In genomic region chr2:175621847-175622246, GRCh38 we compare ENCODE assay signal across 1 cellular context.
TF ChIP-seq lines count a peak whose summit lies in the region.

No MANE protein-coding gene starts in this region.

TF ChIP-seq in HCT116, 20 proteins besides CTCF, POLR2A, EP300 and RAD21 (continued from another document):
- TF ChIP-seq EGR1 (IDR thresholded peaks at IDR 0.05; ENCODE audit: low read depth) (no peak), POLR2AphosphoS5 (IDR thresholded peaks at IDR 0.05; ENCODE audit: low read depth, low read length) (no peak), SP1 (IDR thresholded peaks at IDR 0.05; ENCODE audit: low read depth) (no peak), ZFX (IDR thresholded peaks at IDR 0.05) (no peak), FOSL1 (IDR thresholded peaks at IDR 0.05; ENCODE audit: low read depth) (no peak), YY1 (IDR thresholded peaks at IDR 0.05; ENCODE audit: extremely low read depth, insufficient replicate concordance, low read depth, low read length) (no peak), CBX3 (IDR thresholded peaks at IDR 0.05; ENCODE audit: low read depth) (no peak), CEBPB (IDR thresholded peaks at IDR 0.05; ENCODE audit: low read depth) (no peak), REST (IDR thresholded peaks at IDR 0.05; ENCODE audit: low read depth) (no peak), SIN3A (IDR thresholded peaks at IDR 0.05; ENCODE audit: low read depth) (no peak)
